ENCODE assay signal across 26 cellular contexts in the genomic region with DNA sequence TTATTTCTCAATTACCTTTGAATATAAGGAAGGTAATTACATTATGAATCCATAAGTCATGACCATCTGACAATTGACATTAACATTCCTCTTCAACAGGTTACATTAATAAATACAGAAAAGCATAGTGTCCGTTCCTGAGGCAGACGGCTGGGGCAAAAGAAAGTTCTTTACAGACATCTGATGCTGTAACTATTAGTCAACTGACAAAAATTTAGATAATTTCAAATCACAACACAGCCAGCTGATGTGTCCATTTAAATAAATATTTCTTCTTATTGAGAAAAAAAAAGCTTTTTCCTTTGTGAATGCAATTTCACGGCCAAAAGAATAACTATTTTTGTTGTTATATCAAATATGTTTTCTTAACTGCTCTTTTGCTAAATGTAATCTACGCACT. TPM values are rescaled to one million over a fixed set of nuclear protein-coding genes. Genes with fewer than 3 reads are reported as not detected.
DNase-seq lines count a peak whose midpoint lies in the region; ATAC-seq and TF ChIP-seq lines count a peak whose summit lies in the region.
"Had no signal": no experiment of that assay in that cellular context is flagged by ENCODE, and none has a peak within 500 bp of the region (broad histone marks: within the 10 kb centered on the region; RNA-seq: fewer than 3 reads in every experiment).

No MANE protein-coding gene starts in this region.

- no peaks in the 10 kb centered on the region for H3K36me3 ChIP-seq in IMR-90 (ENCODE audit: control insufficient read depth, insufficient read depth, low read length)
- H3K36me3 ChIP-seq: gastrocnemius medialis, upper lobe of right lung had no signal

- H4K20me1 ChIP-seq in IMR-90 (ENCODE audit: insufficient read depth, low read length): no peaks in the 10 kb centered on the region

- peak overlapping the region; percentile 0 for H3K4me3 Mint-ChIP-seq in chondrocyte (ENCODE audit: unreplicated experiment)
- H3K4me3 Mint-ChIP-seq: activated T-cell treated with anti-CD3 and anti-CD28 coated beads, Interleukin-2, amount 50 U/mL, for 4 hours; CD4-positive, alpha-beta memory T cell had no signal

- no peaks in the 10 kb centered on the region for H3K4me1 ChIP-seq in IMR-90 (ENCODE audit: control insufficient read depth, insufficient read depth, low read length)
- H3K4me1 ChIP-seq: gastrocnemius medialis, upper lobe of right lung had no signal

- CTCF ChIA-PET in IMR-90 (lab: Yijun Ruan, JAX): no interaction called here

- no peak overlapping the region for H3K23ac ChIP-seq in IMR-90 (ENCODE audit: low read depth, low read length)

- no peak overlapping the region for H4K5ac ChIP-seq in IMR-90 (ENCODE audit: low read depth, low read length)

- BruUV-seq in IMR-90 (replicated peaks; lab: Mats Ljungman, UMichigan): no TSS peak

- H2AFZ ChIP-seq in IMR-90 (replicated peaks; ENCODE audit: low read length, poor library complexity): no peak overlapping the region

- no CpG with 5 or more reads among the region's 4 CpGs for WGBS in IMR-90 (ENCODE audit: extremely low coverage in 2 of 2, insufficient read length in 1 of 2), 2 experiments

- H4K8ac ChIP-seq in IMR-90 (ENCODE audit: low read depth in 2 of 2, low read length in 2 of 2): no peak overlapping the region

- peaks cover 3% of the 10 kb centered on the region for H3K9me3 Mint-ChIP-seq in chondrocyte (ENCODE audit: low read depth)
- H3K9me3 Mint-ChIP-seq: activated T-cell treated with anti-CD3 and anti-CD28 coated beads, Interleukin-2, amount 50 U/mL, for 4 hours had no signal

- TF ChIP-seq CTCF in IMR-90 (conservative IDR thresholded peaks at IDR 0.05; ENCODE audit: low read depth, low read length) (no peak), chondrocyte (IDR thresholded peaks at IDR 0.05) (no peak)

- no peaks in the 10 kb centered on the region for H3K9me3 ChIP-seq in IMR-90 (ENCODE audit: control insufficient read depth, insufficient read depth, low read length)
- H3K9me3 ChIP-seq: gastrocnemius medialis, upper lobe of right lung had no signal

- H3K27me3 Mint-ChIP-seq in chondrocyte (ENCODE audit: low read depth): no peaks in the 10 kb centered on the region

- dilution Hi-C loops in IMR-90 (cut with HindIII; ENCODE audit: low sequenced_read_pairs, unreplicated experiment): no loop called here

- DNase-seq in IMR-90: peak; percentile 45
- DNase-seq in chondrocyte (ENCODE audit: low spot score): no peak
- DNase-seq in iris pigment epithelial cell (ENCODE audit: low read depth): peak; percentile 77
- DNase-seq in smooth muscle cell of the brain vasculature (ENCODE audit: low read depth, low spot score): peak; percentile 12
- no peak for DNase-seq in NCI-H446 (lab: John Stamatoyannopoulos, UW)
- DNase-seq in midbrain (lab: John Stamatoyannopoulos, UW): no peak
- no peak for DNase-seq in left cardiac atrium
- DNase-seq: activated CD4-positive, alpha-beta T cell treated with anti-CD3 and anti-CD28 coated beads for 4 hours; activated naive CD4-positive, alpha-beta T cell treated with Interleukin-2 at 50 U/mL for 16 hours; activated T-cell treated with anti-CD3 and anti-CD28 coated beads, Interleukin-2, amount 50 U/mL, for 4 hours; amniotic stem cell; CD4-positive, alpha-beta memory T cell; central memory CD4-positive, alpha-beta T cell; gastrocnemius medialis; hypothalamus; NCI-H2171 treated with DMSO at 0.1 percent for 48 hours; NCI-H526 treated with DMSO at 0.1 percent for 48 hours; nucleus accumbens; small intestine; substantia nigra; T-helper 2 cell; upper lobe of right lung had no signal

- H3K14ac ChIP-seq in IMR-90 (replicated peaks; ENCODE audit: low read depth, low read length): no peak overlapping the region

- H3K18ac ChIP-seq in IMR-90 (ENCODE audit: low read depth, low read length): no peak overlapping the region

- no peak overlapping the region for H2BK15ac ChIP-seq in IMR-90 (ENCODE audit: low read depth, low read length)

- H2BK20ac ChIP-seq in IMR-90 (ENCODE audit: low read depth, low read length): no peak overlapping the region

- H3K27ac ChIP-seq in IMR-90 (ENCODE audit: insufficient read depth, low read length): no peak overlapping the region
- H3K27ac ChIP-seq: gastrocnemius medialis, KMS-11, upper lobe of right lung had no signal

- peak overlapping the region; percentile 31; the same call in 1 of the 2 replicates for H3K4me2 ChIP-seq in IMR-90 (ENCODE audit: low read depth, low read length)
- H3K4me2 ChIP-seq: KMS-11 had no signal

- TF ChIP-seq RAD21 in IMR-90 (IDR thresholded peaks at IDR 0.05; ENCODE audit: low read length): no peak

- H3K4me3 ChIP-seq in IMR-90 (ENCODE audit: insufficient read depth, low read depth, low read length): no peak overlapping the region
- H3K4me3 ChIP-seq: gastrocnemius medialis, upper lobe of right lung had no signal

- H3K36me3 Mint-ChIP-seq in chondrocyte (ENCODE audit: low read depth): no peaks in the 10 kb centered on the region
- H3K36me3 Mint-ChIP-seq: CD4-positive, alpha-beta memory T cell had no signal

- peak overlapping the region; percentile 81 for H3K27ac Mint-ChIP-seq in chondrocyte (ENCODE audit: unreplicated experiment)
- H3K27ac Mint-ChIP-seq: CD4-positive, alpha-beta memory T cell had no signal

- H4K91ac ChIP-seq in IMR-90 (ENCODE audit: insufficient read depth, low read depth, low read length): no peak overlapping the region

- no peak overlapping the region for H2BK5ac ChIP-seq in IMR-90 (ENCODE audit: low read depth, low read length, poor library complexity, severe bottlenecking)

- no peaks in the 10 kb centered on the region for H3K9me1 ChIP-seq in IMR-90 (ENCODE audit: insufficient read depth, low read length)

- H3K79me1 ChIP-seq in IMR-90 (ENCODE audit: low read depth in 1 of 2, low read length in 2 of 2): no peaks in the 10 kb centered on the region

- peaks cover 14% of the 10 kb centered on the region for H3K4me1 Mint-ChIP-seq in chondrocyte (ENCODE audit: low read depth)
- H3K4me1 Mint-ChIP-seq: CD4-positive, alpha-beta memory T cell had no signal

- POLR2A ChIA-PET in IMR-90 (lab: Charles Lee; ENCODE audit: unreplicated experiment): interaction anchor here (1.1 kb wide), 1 partner anchor 9 kb away, joined by 4 read pairs; a partner anchor contains a TSS

- ATAC-seq in IMR-90 (ENCODE audit: low read depth) (peak; percentile 77), GM18907 (IDR thresholded peaks at IDR 0.05; ENCODE audit: unreplicated experiment) (no peak), left cardiac atrium (no peak)
- ATAC-seq: activated T-cell treated with anti-CD3 and anti-CD28 coated beads, Interleukin-2, amount 50 U/mL, for 4 hours; gastrocnemius medialis; upper lobe of right lung had no signal

- H3K9ac ChIP-seq in IMR-90 (ENCODE audit: low read depth, low read length): no peak overlapping the region
- H3K9ac ChIP-seq: KMS-11 had no signal

- no peak overlapping the region for H2BK120ac ChIP-seq in IMR-90 (ENCODE audit: low read depth, low read length)

- intact Hi-C loops in IMR-90 (cut with micrococcal nuclease): no loop called here
- intact Hi-C loops in left cardiac atrium (cut with DNase I): no loop called here

- no peak overlapping the region for H3K4ac ChIP-seq in IMR-90 (ENCODE audit: low read depth, low read length)

- in situ Hi-C loops in IMR-90 (cut with MboI; ENCODE audit: low sequenced_read_pairs): loop anchor here (25.0 kb wide), 1 partner anchor 791 kb away; no protein-coding TSS in a partner anchor

- TF ChIP-seq POLR2A in IMR-90 (IDR thresholded peaks at IDR 0.05; ENCODE audit: low read depth, low read length): no peak

- no peak overlapping the region for H2AK9ac ChIP-seq in IMR-90 (replicated peaks; ENCODE audit: low read depth, low read length, poor library complexity)

- H2AK5ac ChIP-seq in IMR-90 (ENCODE audit: low read depth, low read length): no peak overlapping the region

- H3K56ac ChIP-seq in IMR-90 (ENCODE audit: extremely low read depth, insufficient read depth, low read length): no peak overlapping the region

- H3K27me3 ChIP-seq in IMR-90 (ENCODE audit: control insufficient read depth, insufficient read depth, low read length): peaks cover 4% of the 10 kb centered on the region
- H3K27me3 ChIP-seq: upper lobe of right lung had no signal

TF ChIP-seq in IMR-90, 13 proteins besides CTCF, POLR2A, EP300 and RAD21 (continues in another document):
- TF ChIP-seq RFX5 (IDR thresholded peaks at IDR 0.05; ENCODE audit: low read depth, low read length) (no peak), RCOR1 (IDR thresholded peaks at IDR 0.05; ENCODE audit: insufficient replicate concordance, low read length) (no peak), CEBPB (IDR thresholded peaks at IDR 0.05; ENCODE audit: low read depth, low read length) (no peak), BHLHE40 (IDR thresholded peaks at IDR 0.05; ENCODE audit: low read depth, low read length) (no peak), MAFK (IDR thresholded peaks at IDR 0.05; ENCODE audit: low read depth, low read length) (no peak)
- TF ChIP-seq, protein P1, sequence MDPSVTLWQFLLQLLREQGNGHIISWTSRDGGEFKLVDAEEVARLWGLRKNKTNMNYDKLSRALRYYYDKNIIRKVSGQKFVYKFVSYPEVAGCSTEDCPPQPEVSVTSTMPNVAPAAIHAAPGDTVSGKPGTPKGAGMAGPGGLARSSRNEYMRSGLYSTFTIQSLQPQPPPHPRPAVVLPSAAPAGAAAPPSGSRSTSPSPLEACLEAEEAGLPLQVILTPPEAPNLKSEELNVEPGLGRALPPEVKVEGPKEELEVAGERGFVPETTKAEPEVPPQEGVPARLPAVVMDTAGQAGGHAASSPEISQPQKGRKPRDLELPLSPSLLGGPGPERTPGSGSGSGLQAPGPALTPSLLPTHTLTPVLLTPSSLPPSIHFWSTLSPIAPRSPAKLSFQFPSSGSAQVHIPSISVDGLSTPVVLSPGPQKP (IDR thresholded peaks at IDR 0.05; ENCODE audit: borderline replicate concordance, low read depth, low read length): no peak
- TF ChIP-seq, protein P2, sequence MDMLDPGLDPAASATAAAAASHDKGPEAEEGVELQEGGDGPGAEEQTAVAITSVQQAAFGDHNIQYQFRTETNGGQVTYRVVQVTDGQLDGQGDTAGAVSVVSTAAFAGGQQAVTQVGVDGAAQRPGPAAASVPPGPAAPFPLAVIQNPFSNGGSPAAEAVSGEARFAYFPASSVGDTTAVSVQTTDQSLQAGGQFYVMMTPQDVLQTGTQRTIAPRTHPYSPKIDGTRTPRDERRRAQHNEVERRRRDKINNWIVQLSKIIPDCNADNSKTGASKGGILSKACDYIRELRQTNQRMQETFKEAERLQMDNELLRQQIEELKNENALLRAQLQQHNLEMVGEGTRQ (IDR thresholded peaks at IDR 0.05; ENCODE audit: low read depth, low read length): no peak

RNA-seq across cellular contexts. Expression of a gene that starts 9.2 kb away (rescaled TPM):
- 10.9 and 14.4 TPM in 2 replicates for total RNA-seq in IMR-90 (2012; rRNA removed)
- 6.6 and 7.1 TPM in 2 replicates for polyA plus RNA-seq in IMR-90 (2012; rRNA removed)
- 1.6 and 1.9 TPM in 2 replicates for polyA plus RNA-seq in IMR-90 (2012; cell fraction: cytosol; rRNA removed)
- 3.3 and 17.4 TPM in 2 replicates for polyA plus RNA-seq in IMR-90 (2012; cell fraction: nucleus; rRNA removed; ENCODE audit: low replicate concordance)
- total RNA-seq in chondrocyte: 15.4 to 19.8 TPM (median 17.1 TPM) in 3 replicates
- total RNA-seq in left cardiac atrium: 10 to 100 TPM; 10.8 to 13.2 TPM

RNA-seq across cellular contexts. Expression of a gene that starts 55.5 kb away (rescaled TPM):
- total RNA-seq in IMR-90 (2012; rRNA removed) (not detected in 2 replicates), chondrocyte (not detected in 3 replicates), left cardiac atrium (not detected)
- not detected in 2 replicates for polyA plus RNA-seq in IMR-90 (2012; rRNA removed)
- polyA plus RNA-seq in IMR-90 (2012; cell fraction: cytosol; rRNA removed): not detected in 2 replicates
- polyA plus RNA-seq in IMR-90 (2012; cell fraction: nucleus; rRNA removed; ENCODE audit: low replicate concordance): not detected in 2 replicates
- total RNA-seq: activated T-cell treated with anti-CD3 and anti-CD28 coated beads, Interleukin-2, amount 50 U/mL, for 4 hours; CD4-positive, alpha-beta memory T cell; G401; gastrocnemius medialis; H1; upper lobe of right lung had no signal
- polyA plus RNA-seq: CD4-positive, alpha-beta memory T cell; H1 had no signal

Comparison
In these comparisons a context has a peak if more than half of its experiments do, and no peak if none do; other contexts are left out.
1. DNase-seq: peak in IMR-90 (single experiment), iris pigment epithelial cell (single experiment) and smooth muscle cell of the brain vasculature (single experiment); none in chondrocyte (single experiment), NCI-H446 (0 of 2), midbrain (single experiment) and left cardiac atrium (single experiment).